Comparison of ENCODE assay signal across 17 cellular contexts in the genomic region with DNA sequence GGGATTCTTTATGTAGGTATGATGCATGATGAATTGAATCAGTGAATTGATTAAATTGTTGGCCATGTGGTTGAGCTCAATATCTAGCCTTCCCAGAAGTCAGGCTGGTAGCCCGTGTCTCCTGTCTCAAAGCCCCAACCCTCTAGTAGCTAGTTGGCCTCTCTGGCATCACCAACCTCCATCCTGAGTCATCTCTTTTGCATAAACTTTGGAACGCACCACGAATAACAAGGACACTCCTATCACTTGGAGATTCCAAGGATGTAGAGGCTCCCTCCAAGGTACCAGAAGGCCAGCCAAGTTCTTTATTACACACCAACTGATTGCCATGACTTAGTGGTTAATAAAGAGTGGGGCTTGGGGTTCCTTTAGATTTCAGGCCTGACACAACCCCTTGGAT.
DNase-seq lines count a peak whose midpoint lies in the region; ATAC-seq and TF ChIP-seq lines count a peak whose summit lies in the region.
"Had no signal": no experiment of that assay in that cellular context is flagged by ENCODE, and none has a peak within 500 bp of the region (broad histone marks: within the 10 kb centered on the region; RNA-seq: fewer than 3 reads in every experiment).

No MANE protein-coding gene starts in this region.

- H3K79me2 ChIP-seq in H9 (ENCODE audit: insufficient read depth, low read length) = no peaks in the 10 kb centered on the region

- H3K36me3 Mint-ChIP-seq in CD8-positive, alpha-beta T cell = peaks cover 27% of the 10 kb centered on the region
- H3K36me3 Mint-ChIP-seq in H9 (ENCODE audit: insufficient read depth in 1 of 3, low read depth in 3 of 3) = peaks cover 2 to 15% (median 3%) of the 10 kb centered on the region in 3 experiments; a peak in 5 of 7 replicates

- no peak overlapping the region for H4K91ac ChIP-seq in H9 (ENCODE audit: insufficient read length, low read depth, low read length)

- peaks cover 70% of the 10 kb centered on the region for H3K4me1 Mint-ChIP-seq in CD8-positive, alpha-beta T cell (ENCODE audit: low read depth)
- H3K4me1 Mint-ChIP-seq in H9 = peaks cover 18 to 26% of the 10 kb centered on the region in 2 experiments

- no peaks in the 10 kb centered on the region for H3K9me3 Mint-ChIP-seq in CD8-positive, alpha-beta T cell
- peaks cover 7 to 12% of the 10 kb centered on the region in 2 experiments; a peak in 4 of 5 replicates for H3K9me3 Mint-ChIP-seq in H9

- H3K4me3 Mint-ChIP-seq in CD8-positive, alpha-beta T cell = no peak overlapping the region
- H3K4me3 Mint-ChIP-seq in H9 = no peak overlapping the region

- no peak overlapping the region for H3K23ac ChIP-seq in H9 (ENCODE audit: insufficient read length, low read depth, low read length)

- no peaks in the 10 kb centered on the region for H3K9me3 ChIP-seq in CD8-positive, alpha-beta T cell (ENCODE audit: low read length)
- H3K9me3 ChIP-seq in H9 (ENCODE audit: control insufficient read depth, low read depth, low read length) = no peaks in the 10 kb centered on the region
- no peaks in the 10 kb centered on the region for H3K9me3 ChIP-seq in RWPE2 (ENCODE audit: severe bottlenecking)

- H4K20me1 ChIP-seq in H9 (ENCODE audit: control insufficient read depth, insufficient read depth, insufficient read length) = no peaks in the 10 kb centered on the region

- no peaks in the 10 kb centered on the region for H3K27me3 Mint-ChIP-seq in CD8-positive, alpha-beta T cell (ENCODE audit: low read depth)
- no peaks in the 10 kb centered on the region; the same call in 1 of the 2 replicates for H3K27me3 Mint-ChIP-seq in H9 (ENCODE audit: low read depth)

- no peak overlapping the region for H4K8ac ChIP-seq in H9 (replicated peaks; ENCODE audit: insufficient read length, low read depth, low read length)

- DNase-seq in CD8-positive, alpha-beta T cell = no peak
- DNase-seq in H9 = no peak
- no peak for DNase-seq in RWPE2 (ENCODE audit: low spot score)
- DNase-seq in foreskin fibroblast = peak; percentile 10 to 50
- DNase-seq in NCI-H2171 treated with DMSO at 0.1 percent for 48 hours (lab: John Stamatoyannopoulos, UW) = no peak
- no peak for DNase-seq in GM10248 (ENCODE audit: extremely low spot score)
- DNase-seq: AML-193, Calu3, GDM1, MV-4-11, NCI-H1417 treated with DMSO at 0.1 percent for 48 hours, NCI-H2029, NCI-H524, OCI-M1 had no signal

- H2BK15ac ChIP-seq in H9 (ENCODE audit: low read depth, low read length) = no peak overlapping the region

- H3K4me2 ChIP-seq in H9 (ENCODE audit: insufficient read depth, insufficient read length, low read length) = no peak overlapping the region

- H2BK20ac ChIP-seq in H9 (ENCODE audit: low read depth, low read length, poor library complexity, severe bottlenecking) = no peak overlapping the region

- H2BK5ac ChIP-seq in H9 (ENCODE audit: insufficient read length, low read length) = no peak overlapping the region

- no peak overlapping the region for H2BK120ac ChIP-seq in H9 (ENCODE audit: low read depth, low read length, poor library complexity, severe bottlenecking)

- H2AK5ac ChIP-seq in H9 (ENCODE audit: insufficient read length, low read length) = no peak overlapping the region

- no peak overlapping the region for H3K9ac ChIP-seq in H9 (ENCODE audit: extremely low read depth, insufficient read length, low read length)

- H3K56ac ChIP-seq in H9 (ENCODE audit: insufficient read length, low read depth, low read length) = no peak overlapping the region

- TF ChIP-seq CTCF in CD8-positive, alpha-beta T cell (IDR thresholded peaks at IDR 0.05) = no peak
- TF ChIP-seq CTCF in H9 (conservative IDR thresholded peaks at IDR 0.05) (no peak), RWPE2 (IDR thresholded peaks at IDR 0.05; ENCODE audit: poor library complexity, severe bottlenecking) (no peak), foreskin fibroblast (IDR thresholded peaks at IDR 0.05; ENCODE audit: low read depth, low read length) (no peak), GM10248 (IDR thresholded peaks at IDR 0.05; ENCODE audit: control extremely low read depth, extremely low read depth, low read depth, missing control alignments) (no peak)

- H3K18ac ChIP-seq in H9 (ENCODE audit: insufficient read length, low read depth, low read length) = no peak overlapping the region

- H3T11ph ChIP-seq in H9 (ENCODE audit: low read length) = no peak overlapping the region

- peak overlapping the region; percentile 27 for H3K27ac Mint-ChIP-seq in CD8-positive, alpha-beta T cell
- H3K27ac Mint-ChIP-seq in H9 = peak overlapping the region in 2 of 3 experiments; percentile 55 to 74; a peak in 3 of 7 replicates

- H3K4me3 ChIP-seq in CD8-positive, alpha-beta T cell (ENCODE audit: low read depth, low read length) = no peak overlapping the region
- H3K4me3 ChIP-seq in RWPE2 (ENCODE audit: severe bottlenecking) (no peak overlapping the region), foreskin fibroblast (ENCODE audit: low read depth in 1 of 2, low read length in 2 of 2) (no peak overlapping the region)

- H3K27ac ChIP-seq in CD8-positive, alpha-beta T cell (ENCODE audit: low read depth, low read length) = no peak overlapping the region
- no peak overlapping the region for H3K27ac ChIP-seq in H9 (ENCODE audit: insufficient read length, low read depth, low read length)
- no peak overlapping the region for H3K27ac ChIP-seq in RWPE2 (ENCODE audit: poor library complexity, severe bottlenecking)
- H3K27ac ChIP-seq: RWPE1 had no signal

- no peak overlapping the region for H2AFZ ChIP-seq in H9 (ENCODE audit: low read length)

- H3K79me1 ChIP-seq in H9 (ENCODE audit: insufficient read depth, low read depth, low read length, poor library complexity, severe bottlenecking) = no peaks in the 10 kb centered on the region

- WGBS in H9 (ENCODE audit: extremely low coverage, insufficient read length, low lambda C conversion rate) = no CpG with 5 or more reads among the region's 3 CpGs

- H3K27me3 ChIP-seq in CD8-positive, alpha-beta T cell (ENCODE audit: insufficient read depth, low read length) = no peaks in the 10 kb centered on the region
- H3K27me3 ChIP-seq in H9 (ENCODE audit: insufficient read depth, low read length) = no peaks in the 10 kb centered on the region
- no peaks in the 10 kb centered on the region for H3K27me3 ChIP-seq in RWPE2 (ENCODE audit: insufficient read depth, poor library complexity, severe bottlenecking)

- H3K14ac ChIP-seq in H9 (ENCODE audit: insufficient read depth, low read length) = no peak overlapping the region

- intact Hi-C loops in CD8-positive, alpha-beta T cell (cut with DNase I, micrococcal nuclease) = no loop called here

- no peak for ATAC-seq in CD8-positive, alpha-beta T cell
- peak; percentile 30; the same call in 1 of the 3 replicates for ATAC-seq in RWPE2 (ENCODE audit: low read depth)
- ATAC-seq in GM19397 (IDR thresholded peaks at IDR 0.05; ENCODE audit: unreplicated experiment) = no peak
- ATAC-seq in HG03045 (IDR thresholded peaks at IDR 0.05; ENCODE audit: unreplicated experiment) = no peak

- peaks cover 50% of the 10 kb centered on the region for H3K4me1 ChIP-seq in CD8-positive, alpha-beta T cell (ENCODE audit: insufficient read depth, low read length)
- H3K4me1 ChIP-seq in H9 (ENCODE audit: insufficient read depth, low read length) (peaks cover 5% of the 10 kb centered on the region; the same call in 1 of the 2 replicates), RWPE2 (ENCODE audit: insufficient read depth, poor library complexity, severe bottlenecking) (peaks cover 2% of the 10 kb centered on the region)

- no peak overlapping the region for H3K4ac ChIP-seq in H9 (ENCODE audit: low read depth, low read length)

- POLR2A ChIA-PET in CD8-positive, alpha-beta T cell (lab: Charles Lee) = no interaction called here
- POLR2A ChIA-PET in GM10248 (lab: Yijun Ruan, JAX) = no interaction called here

- H2BK12ac ChIP-seq in H9 (ENCODE audit: insufficient read length, low read depth, low read length) = no peak overlapping the region

- CTCF ChIA-PET in CD8-positive, alpha-beta T cell (lab: Charles Lee) = interaction anchor here (1.0 kb wide), 1 partner anchor 20 kb away, joined by 3 read pairs; no protein-coding TSS in a partner anchor
- CTCF ChIA-PET in GM10248 (lab: Yijun Ruan, JAX) = no interaction called here

- no peaks in the 10 kb centered on the region for H3K36me3 ChIP-seq in CD8-positive, alpha-beta T cell (ENCODE audit: insufficient read depth, low read length)
- no peaks in the 10 kb centered on the region for H3K36me3 ChIP-seq in RWPE2 (ENCODE audit: low read depth)

- H4K5ac ChIP-seq in H9 (ENCODE audit: insufficient read length, low read depth, low read length) = no peak overlapping the region

- H3K23me2 ChIP-seq in H9 (ENCODE audit: insufficient read length, low read depth, low read length, poor library complexity, severe bottlenecking) = no peaks in the 10 kb centered on the region

Comparison
In these comparisons a context has a peak if more than half of its experiments do, and no peak if none do; other contexts are left out.
1. DNase-seq: peak in foreskin fibroblast (2 of 2); none in CD8-positive, alpha-beta T cell (0 of 7), H9 (single experiment), RWPE2 (single experiment), NCI-H2171 treated with DMSO at 0.1 percent for 48 hours (single experiment) and GM10248 (single experiment).